ENCODE assay signal across 1 cellular context in the genomic region with DNA sequence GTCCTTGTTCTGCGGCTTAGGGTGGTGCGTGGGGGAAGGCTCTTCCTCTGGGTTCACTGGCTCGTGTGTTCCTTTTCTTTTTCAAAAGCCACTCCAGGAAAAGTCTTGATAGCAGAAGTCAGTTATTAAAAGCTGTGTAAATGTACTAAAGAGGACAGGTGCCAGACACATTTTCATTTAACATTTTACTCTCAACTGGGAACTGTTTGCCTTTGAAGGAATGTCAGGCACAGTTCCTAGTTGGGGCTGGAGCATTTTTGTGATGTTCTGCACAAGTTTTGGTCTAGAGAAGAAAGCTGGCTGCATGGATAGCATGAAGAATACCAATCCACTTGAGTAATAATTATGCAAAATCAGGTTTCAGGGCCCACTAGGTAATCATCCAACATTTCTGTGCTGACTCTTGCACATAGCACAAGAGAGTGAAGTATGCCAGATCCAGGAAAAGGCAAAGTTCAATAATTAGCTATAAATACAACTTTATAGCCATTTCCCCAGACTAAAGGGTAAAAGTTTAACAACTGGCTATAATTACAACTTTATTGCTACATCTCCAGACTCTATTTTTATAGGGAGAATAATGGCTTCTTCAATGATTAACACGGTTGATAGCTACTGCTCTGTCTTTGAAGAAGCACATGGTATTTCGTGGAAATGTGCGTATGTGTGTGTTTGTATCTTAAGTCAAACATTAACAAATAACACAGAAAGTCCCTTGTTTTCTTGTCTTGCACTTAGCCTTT.
TF ChIP-seq lines count a peak whose summit lies in the region.

No MANE protein-coding gene starts in this region.

TF ChIP-seq in IMR-90, 13 proteins besides CTCF, POLR2A, EP300 and RAD21:
- TF ChIP-seq CEBPB (IDR thresholded peaks at IDR 0.05; ENCODE audit: low read depth, low read length), result no peak
- TF ChIP-seq MXI1 (IDR thresholded peaks at IDR 0.05; ENCODE audit: borderline replicate concordance, low read depth, low read length), result no peak
